ENCODE assay signal across 9 cellular contexts in genomic region chr6:24322446-24322845, GRCh38. TPM values are rescaled to one million over a fixed set of nuclear protein-coding genes. Genes with fewer than 3 reads are reported as not detected.
DNase-seq lines count a peak whose midpoint lies in the region; TF ChIP-seq lines count a peak whose summit lies in the region.
"Not testable (repeated sequence)": the region's sequence is repeated elsewhere in the genome, so short reads cannot be mapped to it uniquely, and the experiment has no call there.
"Had no signal": no experiment of that assay in that cellular context is flagged by ENCODE, and none has a peak within 500 bp of the region (broad histone marks: within the 10 kb centered on the region; RNA-seq: fewer than 3 reads in every experiment).

No MANE protein-coding gene starts in this region.

- peak overlapping the region; percentile 99 for H2BK5ac ChIP-seq in mesenchymal stem cell (ENCODE audit: low read depth, low read length, poor library complexity, severe bottlenecking)

- not testable (repeated sequence) for H3K9me2 ChIP-seq in PC-9 (ENCODE audit: insufficient read depth); hepatocyte (replicated peaks; ENCODE audit: insufficient read depth)

- H3K4me3 ChIP-seq in PC-9; hepatocyte; mesenchymal stem cell (ENCODE audit: insufficient read depth in 1 of 2, low read depth in 1 of 2, low read length in 2 of 2); parathyroid adenoma (ENCODE audit: low read depth, low read length): not testable (repeated sequence)

- H2BK12ac ChIP-seq in mesenchymal stem cell (ENCODE audit: low read length in 2 of 2), result not testable (repeated sequence)

- H3K27me3 ChIP-seq in PC-9 (ENCODE audit: insufficient read depth, low read depth); hepatocyte; mesenchymal stem cell (ENCODE audit: control insufficient read depth in 1 of 2, insufficient read depth in 1 of 2, low read length in 2 of 2); parathyroid adenoma (ENCODE audit: control insufficient read depth, insufficient read depth, low read length): not testable (repeated sequence)

- not testable (repeated sequence) for H3K9me3 ChIP-seq in PC-9 (ENCODE audit: insufficient read depth, low read depth); hepatocyte (ENCODE audit: low read depth); mesenchymal stem cell (ENCODE audit: control insufficient read depth, low read length); parathyroid adenoma (ENCODE audit: control insufficient read depth, low read length)

- not testable (repeated sequence) for BruUV-seq in Calu3 (replicated peaks; lab: Mats Ljungman, UMichigan); PC-9 (replicated peaks; lab: Mats Ljungman, UMichigan)

- not testable (repeated sequence) for H3K79me2 ChIP-seq in PC-9 (ENCODE audit: low read depth); hepatocyte; parathyroid adenoma

- H2AFZ ChIP-seq in PC-9; hepatocyte; mesenchymal stem cell (ENCODE audit: low read depth, low read length); parathyroid adenoma: not testable (repeated sequence)

- H2AK5ac ChIP-seq in mesenchymal stem cell (ENCODE audit: low read length, severe bottlenecking), result peak overlapping the region; percentile 98

- intact Hi-C loops in Calu3 (cut with micrococcal nuclease; ENCODE audit: unreplicated experiment), result loop anchor here (5.0 kb wide), 1 partner anchor 35 kb away; the partner anchor contains the start of gene DCDC2
- intact Hi-C loops in PC-9 (cut with micrococcal nuclease; ENCODE audit: unreplicated experiment), result not testable (repeated sequence)

- H3K4me1 ChIP-seq in PC-9 (replicated peaks; ENCODE audit: insufficient read depth) (peaks cover 28% of the 10 kb centered on the region), hepatocyte (ENCODE audit: insufficient read depth) (peaks cover 13% of the 10 kb centered on the region), parathyroid adenoma (peaks cover 19% of the 10 kb centered on the region)
- not testable (repeated sequence) for H3K4me1 ChIP-seq in mesenchymal stem cell (ENCODE audit: control insufficient read depth, insufficient read depth, low read depth, low read length)

- H3F3A ChIP-seq in PC-9 (ENCODE audit: insufficient read depth, low read depth), result peaks cover 19% of the 10 kb centered on the region

- POLR2A ChIA-PET in PC-9 (lab: Charles Lee; ENCODE audit: unreplicated experiment), result not testable (repeated sequence)

- H3K4ac ChIP-seq in mesenchymal stem cell (ENCODE audit: low read depth in 1 of 2, low read length in 2 of 2), result not testable (repeated sequence)

- not testable (repeated sequence) for H3K27me3 Mint-ChIP-seq in Calu3 (ENCODE audit: unreplicated experiment); nephron progenitor cell (ENCODE audit: low read depth, poor library complexity)

- H3K14ac ChIP-seq in mesenchymal stem cell (ENCODE audit: low read length in 2 of 2), result not testable (repeated sequence)

- H3K4me1 Mint-ChIP-seq in Calu3 (ENCODE audit: low read depth, unreplicated experiment) (peaks cover 61% of the 10 kb centered on the region), nephron progenitor cell (peaks cover 36% of the 10 kb centered on the region)

- peaks cover 13% of the 10 kb centered on the region for H3K36me3 Mint-ChIP-seq in Calu3 (ENCODE audit: insufficient read depth, unreplicated experiment)
- H3K36me3 Mint-ChIP-seq in nephron progenitor cell (ENCODE audit: low read depth), result not testable (repeated sequence)

- H3K4me2 ChIP-seq in PC-9; hepatocyte; mesenchymal stem cell (ENCODE audit: low read length, poor library complexity, severe bottlenecking); parathyroid adenoma (ENCODE audit: low read length): not testable (repeated sequence)

- H3K4me3 Mint-ChIP-seq in Calu3 (ENCODE audit: low read depth, unreplicated experiment), result peak overlapping the region; percentile 5
- H3K4me3 Mint-ChIP-seq in nephron progenitor cell, result not testable (repeated sequence)

- H3K18ac ChIP-seq in mesenchymal stem cell (ENCODE audit: low read depth in 1 of 2, low read length in 2 of 2), result not testable (repeated sequence)

- not testable (repeated sequence) for H3K9me3 Mint-ChIP-seq in Calu3 (ENCODE audit: low read depth, unreplicated experiment)
- peaks cover 11% of the 10 kb centered on the region for H3K9me3 Mint-ChIP-seq in nephron progenitor cell

- not testable (repeated sequence) for H4K20me1 ChIP-seq in PC-9 (ENCODE audit: insufficient read depth); hepatocyte (ENCODE audit: insufficient read depth, poor library complexity, severe bottlenecking)

- peak overlapping the region; percentile 45 for H3K27ac Mint-ChIP-seq in Calu3 (ENCODE audit: unreplicated experiment)
- peak overlapping the region; percentile 76 for H3K27ac Mint-ChIP-seq in nephron progenitor cell

- H3K23ac ChIP-seq in mesenchymal stem cell (ENCODE audit: low read length in 2 of 2), result not testable (repeated sequence)

- WGBS in hepatocyte (ENCODE audit: low lambda C conversion rate, missing lambda C conversion rate), result 34% methylated on average over 3 of the region's 3 CpGs
- WGBS in mesenchymal stem cell, result 71% methylated on average over 2 of the region's 3 CpGs

- H2BK15ac ChIP-seq in mesenchymal stem cell (ENCODE audit: low read depth, poor library complexity, severe bottlenecking), result not testable (repeated sequence)

- not testable (repeated sequence) for TF ChIP-seq CTCF in Calu3 (IDR thresholded peaks at IDR 0.05; ENCODE audit: unreplicated experiment); PC-9 (conservative IDR thresholded peaks at IDR 0.05); hepatocyte (IDR thresholded peaks at IDR 0.05; ENCODE audit: poor library complexity); nephron progenitor cell (IDR thresholded peaks at IDR 0.05); parathyroid adenoma (IDR thresholded peaks at IDR 0.05)

- not testable (repeated sequence) for H2BK120ac ChIP-seq in mesenchymal stem cell (ENCODE audit: low read depth, low read length)

- not testable (repeated sequence) for DNase-seq in Calu3; PC-9; hepatocyte (ENCODE audit: low spot score); mesenchymal stem cell; nephron progenitor cell

- peak overlapping the region; percentile 87 for H3K27ac ChIP-seq in PC-9
- H3K27ac ChIP-seq in hepatocyte, result peak overlapping the region; percentile 35
- peak overlapping the region; percentile 99 for H3K27ac ChIP-seq in mesenchymal stem cell (ENCODE audit: low read length, poor library complexity, severe bottlenecking)
- H3K27ac ChIP-seq in parathyroid adenoma, result peak overlapping the region; percentile 27

- not testable (repeated sequence) for H4K8ac ChIP-seq in mesenchymal stem cell (ENCODE audit: low read length)

- CTCF ChIA-PET in Calu3 (lab: Charles Lee), result interaction anchor here (0.7 to 1.0 kb wide), 4 partner anchors 9 to 22 kb away, joined by 3 to 8 read pairs (median 4); no protein-coding TSS in a partner anchor
- CTCF ChIA-PET in PC-9 (lab: Charles Lee), result not testable (repeated sequence)

- not testable (repeated sequence) for H3K9ac ChIP-seq in mesenchymal stem cell (ENCODE audit: low read length); parathyroid adenoma

- not testable (repeated sequence) for H3K79me1 ChIP-seq in mesenchymal stem cell (replicated peaks; ENCODE audit: low read length, poor library complexity, severe bottlenecking)

- H4K91ac ChIP-seq in mesenchymal stem cell (ENCODE audit: low read length), result not testable (repeated sequence)

- not testable (repeated sequence) for H3K36me3 ChIP-seq in PC-9 (ENCODE audit: low read depth); hepatocyte (replicated peaks; ENCODE audit: insufficient read depth, low read depth); mesenchymal stem cell (ENCODE audit: control insufficient read depth in 1 of 2, insufficient read depth in 2 of 2, low read depth in 1 of 2, low read length in 2 of 2); parathyroid adenoma (ENCODE audit: control insufficient read depth, insufficient read depth, low read length)

RNA-seq across cellular contexts. Expression of gene DCDC2, which starts 35.4 kb away (rescaled TPM):
- total RNA-seq in Calu3 (2022) (80.4 and 91.8 TPM in 2 replicates), PC-9 (2021) (4.2 and 5.6 TPM in 2 replicates), hepatocyte (4.7 and 5.0 TPM in 2 replicates)
- 2.7 and 3.8 TPM in 2 replicates for polyA plus RNA-seq in hepatocyte
- 0.04 TPM for polyA plus RNA-seq in mesenchymal stem cell (2013, experiment 1 of 2)
- polyA plus RNA-seq in mesenchymal stem cell (2013, experiment 2 of 2), result 0.08 TPM
- total RNA-seq: CD8-positive, alpha-beta memory T cell; H7 had no signal
- polyA plus RNA-seq: CD14-positive monocyte; CD8-positive, alpha-beta memory T cell had no signal

Comparison
In these comparisons a context has a peak if more than half of its experiments do, and no peak if none do; other contexts are left out.
1. H3K27ac ChIP-seq: peak in every context shown above with its lines; median percentile 99 in mesenchymal stem cell; 87 in PC-9; 35 in hepatocyte; 27 in parathyroid adenoma.
2. RNA of gene DCDC2, which starts 35.4 kb away (total RNA-seq): 80.4 to 91.8 TPM in Calu3; 4.2 to 5.6 TPM in PC-9 and 4.7 to 5.0 TPM in hepatocyte; every median in the first group is over 10 times any median in the second.